ENCODE assay signal across 7 cellular contexts in genomic region chr4:133995243-133995960, GRCh38.
"Had no signal": no experiment of that assay in that cellular context is flagged by ENCODE, and none has a peak within 500 bp of the region (broad histone marks: within the 10 kb centered on the region; RNA-seq: fewer than 3 reads in every experiment).

No MANE protein-coding gene starts in this region.

- H3K27ac Mint-ChIP-seq: HFFc6 had no signal

- H2AFZ ChIP-seq: GM23248 had no signal

- DNase-seq: GM23248, GOT3, H7, HFFc6 had no signal

- H3K4me3 Mint-ChIP-seq: HFFc6, IgD-negative memory B cell had no signal

- H3K27ac ChIP-seq: GM23248, HL-60 had no signal

- H3K9me3 ChIP-seq: HAP-1 had no signal

- H3K36me3 ChIP-seq: HAP-1 had no signal

- H3K27me3 Mint-ChIP-seq: IgD-negative memory B cell had no signal

- H3K36me3 Mint-ChIP-seq: IgD-negative memory B cell had no signal

- H3K9ac ChIP-seq: GM23248 had no signal

- H3K4me1 Mint-ChIP-seq: IgD-negative memory B cell had no signal

- H3K4me3 ChIP-seq: GM23248, HAP-1 had no signal
